1 cellular context compared by ENCODE assay signal in genomic region chr6:37172991-37173572, GRCh38.
A peak's percentile ranks its signal among the peaks of the same experiment; 100 is the strongest.
TF ChIP-seq lines count a peak whose summit lies in the region.

No MANE protein-coding gene starts in this region.

TF ChIP-seq in K562, 482 proteins besides CTCF, POLR2A, EP300 and RAD21 (continued from another document and continues in another):
- TF ChIP-seq TSHZ1 (CRISPR knock-in tag; IDR thresholded peaks at IDR 0.05) (no peak), ASH1L (IDR thresholded peaks at IDR 0.05; ENCODE audit: borderline replicate concordance, low read depth, partially characterized antibody) (no peak), ZNF324 (CRISPR knock-in tag; IDR thresholded peaks at IDR 0.05) (peak; percentile 5; the same call in 1 of the 2 replicates), SIN3A (IDR thresholded peaks at IDR 0.05; ENCODE audit: borderline replicate concordance in 2 of 2, control insufficient read depth in 1 of 2, low read depth in 2 of 2, low read length in 2 of 2) (no peak; a peak in 1 of 4 replicates), TCFL5 (CRISPR knock-in tag; conservative IDR thresholded peaks at IDR 0.05) (no peak; the same call in 1 of the 2 replicates), POLR3G (IDR thresholded peaks at IDR 0.05; ENCODE audit: extremely low read depth, insufficient read length, insufficient replicate concordance) (no peak), AFF1 (IDR thresholded peaks at IDR 0.05; ENCODE audit: low read depth in 1 of 2, partially characterized antibody in 2 of 2) (peak; percentile 10 to 37), JUND (IDR thresholded peaks at IDR 0.05; ENCODE audit: borderline replicate concordance, low read depth, low read length) (0 out of 2 replicates have a peak, but pooled peaks have one; percentile 5), JUND (tag; IDR thresholded peaks at IDR 0.05; ENCODE audit: borderline replicate concordance, low read depth, low read length) (no peak), NKRF (IDR thresholded peaks at IDR 0.05; ENCODE audit: borderline replicate concordance) (no peak), NELFE (IDR thresholded peaks at IDR 0.05; ENCODE audit: insufficient read depth, insufficient read length) (no peak), PHF8 (IDR thresholded peaks at IDR 0.05; ENCODE audit: borderline replicate concordance, low read length) (0 out of 2 replicates have a peak, but pooled peaks have one; percentile 2), CBX3 (IDR thresholded peaks at IDR 0.05; ENCODE audit: borderline replicate concordance in 1 of 2, low read length in 2 of 2) (no peak), GATA2 (CRISPR knock-in tag; IDR thresholded peaks at IDR 0.05) (no peak), NCOA6 (IDR thresholded peaks at IDR 0.05) (no peak), PML (IDR thresholded peaks at IDR 0.05; ENCODE audit: low read length) (no peak), CTCFL (IDR thresholded peaks at IDR 0.05; ENCODE audit: borderline replicate concordance, insufficient read depth, low read depth, low read length, poor library complexity, severe bottlenecking) (no peak), ZNF444 (CRISPR knock-in tag; IDR thresholded peaks at IDR 0.05) (no peak), NFRKB (IDR thresholded peaks at IDR 0.05; ENCODE audit: low read depth) (peak; percentile 34; the same call in 1 of the 2 replicates), ZNF609 (CRISPR knock-in tag; IDR thresholded peaks at IDR 0.05; ENCODE audit: borderline replicate concordance) (no peak), EWSR1 (IDR thresholded peaks at IDR 0.05; ENCODE audit: borderline replicate concordance, low read depth, partially characterized antibody) (no peak), SMARCC2 (IDR thresholded peaks at IDR 0.05; ENCODE audit: low read depth) (no peak), XRCC5 (IDR thresholded peaks at IDR 0.05; ENCODE audit: low read depth, low read length) (no peak), POU5F1 (IDR thresholded peaks at IDR 0.05; ENCODE audit: borderline replicate concordance, low read depth, low read length, partially characterized antibody) (no peak), ELK3 (CRISPR knock-in tag; IDR thresholded peaks at IDR 0.05) (no peak), ZHX1 (conservative IDR thresholded peaks at IDR 0.05; ENCODE audit: low read length) (no peak), TAF15 (IDR thresholded peaks at IDR 0.05; ENCODE audit: low read depth, low read length) (no peak), PTRF (tag; IDR thresholded peaks at IDR 0.05) (no peak), E4F1 (CRISPR knock-in tag; IDR thresholded peaks at IDR 0.05; ENCODE audit: borderline replicate concordance) (peak; percentile 77; the same call in 1 of the 2 replicates), ZNF174 (CRISPR knock-in tag; IDR thresholded peaks at IDR 0.05) (no peak)
